ENCODE assay signal across 8 cellular contexts in the genomic region with DNA sequence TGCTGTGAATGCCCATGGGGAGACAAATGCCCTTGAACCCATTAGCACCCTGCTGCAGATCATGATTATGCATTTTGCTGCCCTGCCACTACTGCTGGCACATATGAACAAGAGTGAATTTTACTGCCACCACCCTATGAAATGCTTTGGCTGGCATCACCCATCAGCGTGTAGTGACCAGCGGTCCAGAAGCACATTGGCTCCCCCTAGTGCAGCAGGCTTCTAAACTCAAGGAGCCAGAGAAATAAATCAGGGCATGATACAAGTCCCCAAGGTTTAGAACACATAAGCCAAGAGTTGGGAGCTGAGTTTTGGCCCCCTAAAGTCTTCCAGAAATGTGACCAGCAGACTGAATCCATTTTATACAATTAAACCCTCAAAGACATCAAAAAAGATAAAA.
DNase-seq lines count a peak whose midpoint lies in the region; FAIRE-seq and TF ChIP-seq lines count a peak whose summit lies in the region.
"Not testable (repeated sequence)": the region's sequence is repeated elsewhere in the genome, so short reads cannot be mapped to it uniquely, and the experiment has no call there.

No MANE protein-coding gene starts in this region.

- intact Hi-C loops in A673 (cut with micrococcal nuclease; ENCODE audit: unreplicated experiment): not testable (repeated sequence)

- H3K79me1 ChIP-seq in mesendoderm (ENCODE audit: low read length): not testable (repeated sequence)

- CTCF ChIA-PET in A673 (lab: Charles Lee): not testable (repeated sequence)

- H2BK5ac ChIP-seq in mesendoderm (ENCODE audit: low read length): not testable (repeated sequence)

- FAIRE-seq in urothelium cell line (lab: Jason Lieb, UNC): not testable (repeated sequence)

- H3K27ac Mint-ChIP-seq in glutamatergic neuron (ENCODE audit: unreplicated experiment): not testable (repeated sequence)

- not testable (repeated sequence) for H3K9ac ChIP-seq in mesendoderm (ENCODE audit: low read length)

- not testable (repeated sequence) for H3K9me3 Mint-ChIP-seq in glutamatergic neuron (ENCODE audit: unreplicated experiment)

- not testable (repeated sequence) for H3K4me3 Mint-ChIP-seq in glutamatergic neuron (ENCODE audit: unreplicated experiment)

- not testable (repeated sequence) for H3K23ac ChIP-seq in mesendoderm (ENCODE audit: low read length)

- TF ChIP-seq CTCF in A673 (conservative IDR thresholded peaks at IDR 0.05; ENCODE audit: low read depth, low read length); WERI-Rb-1 (IDR thresholded peaks at IDR 0.05; ENCODE audit: low read depth, low read length); glutamatergic neuron (IDR thresholded peaks at IDR 0.05; ENCODE audit: partially characterized antibody, unreplicated experiment): not testable (repeated sequence)
- TF ChIP-seq CTCF in GM13977 (IDR thresholded peaks at IDR 0.05; ENCODE audit: extremely low read depth, insufficient read depth, missing control alignments): peak; percentile 6

- not testable (repeated sequence) for H3K56ac ChIP-seq in mesendoderm (ENCODE audit: low read length)

- POLR2A ChIA-PET in A673 (lab: Charles Lee; ENCODE audit: low non-redundant PET): not testable (repeated sequence)

- H2BK15ac ChIP-seq in mesendoderm (replicated peaks; ENCODE audit: low read depth): not testable (repeated sequence)

- not testable (repeated sequence) for H3K9me3 ChIP-seq in A673 (ENCODE audit: low read depth, low read length, poor library complexity, severe bottlenecking); WERI-Rb-1 (ENCODE audit: severe bottlenecking)

- H3K4me1 ChIP-seq in A673 (ENCODE audit: insufficient read depth, low read length, poor library complexity, severe bottlenecking); mesendoderm (ENCODE audit: control insufficient read depth, low read depth, low read length): not testable (repeated sequence)

- not testable (repeated sequence) for H3K27me3 Mint-ChIP-seq in glutamatergic neuron (ENCODE audit: unreplicated experiment)

- H3K36me3 ChIP-seq in A673 (ENCODE audit: insufficient read depth, low read length, poor library complexity, severe bottlenecking); WERI-Rb-1; mesendoderm (ENCODE audit: control insufficient read depth, insufficient read depth, low read length): not testable (repeated sequence)

- H3K36me3 Mint-ChIP-seq in glutamatergic neuron (ENCODE audit: unreplicated experiment): not testable (repeated sequence)

- not testable (repeated sequence) for H3K4ac ChIP-seq in mesendoderm (ENCODE audit: low read depth, low read length)

- not testable (repeated sequence) for H2BK120ac ChIP-seq in mesendoderm (ENCODE audit: low read depth, low read length)

- in situ Hi-C loops in GM13977 (cut with MboI; ENCODE audit: low pct_unique_long_range_greater_than_20kb, low sequenced_read_pairs, unreplicated experiment); KBM-7 (cut with MboI; ENCODE audit: low pct_unique_long_range_greater_than_20kb, low sequenced_read_pairs): not testable (repeated sequence)

- not testable (repeated sequence) for H2AK5ac ChIP-seq in mesendoderm (ENCODE audit: low read length)

- H3K4me2 ChIP-seq in mesendoderm (ENCODE audit: low read length): not testable (repeated sequence)

- DNase-seq in A673 (ENCODE audit: low spot score) (peak; percentile 37), KBM-7 (peak; percentile 1), NCI-H82 (lab: John Stamatoyannopoulos, UW) (peak; percentile 0), WERI-Rb-1 (peak; percentile 6), glutamatergic neuron (peak; percentile 24), mesendoderm (peak; percentile 20), urothelium cell line (ENCODE audit: low spot score) (peak; percentile 0)
- DNase-seq in GM13977 (ENCODE audit: low spot score): not testable (repeated sequence)

- not testable (repeated sequence) for H3K4me1 Mint-ChIP-seq in glutamatergic neuron (ENCODE audit: low read depth, unreplicated experiment)

- not testable (repeated sequence) for H3K4me3 ChIP-seq in A673 (ENCODE audit: low read depth, low read length, poor library complexity, severe bottlenecking); WERI-Rb-1 (ENCODE audit: low read depth, low read length); mesendoderm (ENCODE audit: low read length)

- not testable (repeated sequence) for H3K27ac ChIP-seq in A673 (ENCODE audit: low read depth, low read length, poor library complexity, severe bottlenecking); WERI-Rb-1; mesendoderm (ENCODE audit: low read depth, low read length)

- H3K18ac ChIP-seq in mesendoderm (ENCODE audit: low read length): not testable (repeated sequence)

- BruUV-seq in A673 (replicated peaks; lab: Mats Ljungman, UMichigan): not testable (repeated sequence)

- no CpG with 5 or more reads among the region's 2 CpGs for WGBS in mesendoderm (ENCODE audit: extremely low coverage, insufficient coverage, low lambda C conversion rate)

- H3K27me3 ChIP-seq in A673 (replicated peaks; ENCODE audit: insufficient read depth, low read depth, low read length, poor library complexity); WERI-Rb-1 (ENCODE audit: insufficient read depth, low read depth, severe bottlenecking); mesendoderm (ENCODE audit: insufficient read depth, low read length, poor library complexity): not testable (repeated sequence)

- not testable (repeated sequence) for H3K79me2 ChIP-seq in mesendoderm (ENCODE audit: control insufficient read depth, insufficient read depth, low read length)

- not testable (repeated sequence) for H4K8ac ChIP-seq in mesendoderm (ENCODE audit: low read depth, low read length)

- not testable (repeated sequence) for H4K5ac ChIP-seq in mesendoderm (ENCODE audit: low read length)
